10 cellular contexts compared by ENCODE assay signal in the genomic region with DNA sequence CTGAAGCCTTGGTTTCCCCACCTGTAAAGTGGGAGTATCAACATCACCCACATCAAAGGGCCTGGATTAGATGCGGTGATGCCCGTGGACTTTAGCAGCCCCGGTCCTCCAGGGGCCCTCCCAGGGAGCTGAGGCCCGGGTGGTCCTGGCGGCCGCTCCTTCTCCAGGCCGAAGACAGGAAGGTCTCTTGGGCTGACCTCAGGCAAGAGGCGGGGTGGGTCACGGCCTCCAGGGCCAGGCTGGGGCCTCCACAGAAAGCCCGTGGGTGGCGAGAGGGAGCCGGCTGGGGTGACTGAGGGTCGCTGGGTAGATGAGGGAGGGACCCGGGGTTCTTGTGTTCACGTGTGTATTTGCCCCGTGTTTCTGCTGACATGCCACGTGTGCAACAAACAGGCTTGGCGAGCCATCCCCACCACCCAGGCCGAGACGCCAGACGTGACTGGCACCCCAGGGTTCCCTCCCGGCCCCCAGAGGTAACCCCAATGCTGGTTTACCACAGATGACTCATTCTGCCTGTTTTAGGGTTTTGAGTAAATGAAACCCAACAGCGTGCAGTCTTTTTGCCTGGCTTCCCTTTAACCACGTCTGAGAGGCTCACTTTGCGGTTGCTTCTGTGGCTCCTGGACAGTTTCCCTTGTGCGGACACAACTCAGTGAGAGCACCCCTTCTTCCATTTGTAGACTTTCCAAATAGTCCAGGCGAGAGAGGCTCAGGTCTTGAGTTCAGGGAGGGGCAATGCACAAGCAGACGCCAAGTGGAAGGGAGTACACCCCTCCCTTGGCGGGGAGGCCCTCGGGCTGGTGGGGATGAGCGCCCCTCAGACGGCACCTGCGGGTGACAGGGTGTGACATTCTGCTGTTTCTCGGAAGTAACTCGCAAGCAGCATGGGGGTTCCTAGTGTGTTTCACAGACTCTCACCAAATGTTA. TPM values are rescaled to one million over a fixed set of nuclear protein-coding genes. Genes with fewer than 3 reads are reported as not detected.
A peak's percentile ranks its signal among the peaks of the same experiment; 100 is the strongest.
DNase-seq lines count a peak whose midpoint lies in the region; ATAC-seq and TF ChIP-seq lines count a peak whose summit lies in the region.
"Had no signal": no experiment of that assay in that cellular context is flagged by ENCODE, and none has a peak within 500 bp of the region (broad histone marks: within the 10 kb centered on the region; RNA-seq: fewer than 3 reads in every experiment).

No MANE protein-coding gene starts in this region.

- H3K27ac Mint-ChIP-seq in activated CD4-positive, alpha-beta memory T cell treated with anti-CD3 and anti-CD28 coated beads for 36 hours = no peak overlapping the region

- H3K27ac ChIP-seq in thoracic aorta (no peak overlapping the region), brain microvascular endothelial cell (no peak overlapping the region)
- H3K27ac ChIP-seq: 22Rv1, thyroid gland had no signal

- no peaks in the 10 kb centered on the region for H3K27me3 ChIP-seq in thoracic aorta (replicated peaks; ENCODE audit: insufficient read depth)
- no peaks in the 10 kb centered on the region for H3K27me3 ChIP-seq in brain microvascular endothelial cell (replicated peaks)
- H3K27me3 ChIP-seq: thyroid gland had no signal

- H3K9me3 ChIP-seq in thoracic aorta = no peaks in the 10 kb centered on the region
- H3K9me3 ChIP-seq: thyroid gland had no signal

- intact Hi-C loops in activated CD4-positive, alpha-beta memory T cell treated with anti-CD3 and anti-CD28 coated beads for 36 hours (cut with micrococcal nuclease) = no loop called here

- peaks cover 12 to 52% of the 10 kb centered on the region in 2 donors for H3K4me1 ChIP-seq in thoracic aorta (ENCODE audit: control insufficient read depth in 1 of 2, low read depth in 2 of 2)

- CTCF ChIA-PET in activated CD4-positive, alpha-beta memory T cell treated with anti-CD3 and anti-CD28 coated beads for 36 hours (lab: Charles Lee) = no interaction called here

- POLR2A ChIA-PET in activated CD4-positive, alpha-beta memory T cell treated with anti-CD3 and anti-CD28 coated beads for 36 hours (lab: Charles Lee) = no interaction called here

- no peak for DNase-seq in activated CD4-positive, CD25-positive, alpha-beta regulatory T cell (lab: John Stamatoyannopoulos, UW)
- DNase-seq in activated CD4-positive, alpha-beta memory T cell treated with anti-CD3 and anti-CD28 coated beads for 36 hours = peak; percentile 63
- DNase-seq in islet precursor cell (peak; percentile 37), thoracic aorta (ENCODE audit: low spot score) (peak; percentile 0), DMS53 (lab: John Stamatoyannopoulos, UW) (no peak), brain microvascular endothelial cell (no peak)
- DNase-seq: thyroid gland had no signal

- H3K36me3 Mint-ChIP-seq in activated CD4-positive, alpha-beta memory T cell treated with anti-CD3 and anti-CD28 coated beads for 36 hours = no peaks in the 10 kb centered on the region

- no peaks in the 10 kb centered on the region for H3K36me3 ChIP-seq in thoracic aorta
- no peaks in the 10 kb centered on the region for H3K36me3 ChIP-seq in brain microvascular endothelial cell (replicated peaks)
- H3K36me3 ChIP-seq: thyroid gland had no signal

- no peak overlapping the region for H3K4me3 ChIP-seq in thoracic aorta
- no peak overlapping the region for H3K4me3 ChIP-seq in brain microvascular endothelial cell (ENCODE audit: low read depth, low read length)
- H3K4me3 ChIP-seq: thyroid gland had no signal

- H3K4me1 Mint-ChIP-seq in activated CD4-positive, alpha-beta memory T cell treated with anti-CD3 and anti-CD28 coated beads for 36 hours (ENCODE audit: low read depth) = peaks cover 10% of the 10 kb centered on the region

- peaks cover 12% of the 10 kb centered on the region for H3K27me3 Mint-ChIP-seq in activated CD4-positive, alpha-beta memory T cell treated with anti-CD3 and anti-CD28 coated beads for 36 hours

- H3K9me3 Mint-ChIP-seq in activated CD4-positive, alpha-beta memory T cell treated with anti-CD3 and anti-CD28 coated beads for 36 hours = no peaks in the 10 kb centered on the region

- peak; percentile 41 to 89 for ATAC-seq in activated CD4-positive, CD25-positive, alpha-beta regulatory T cell treated with anti-CD3 and anti-CD28 coated beads, Interleukin-2, amount 50 U/mL, for 24 hours
- no peak for ATAC-seq in thoracic aorta (ENCODE audit: insufficient number of reproducible peaks, low FRiP score, low read depth)
- no peak for ATAC-seq in HG02870 (IDR thresholded peaks at IDR 0.05; ENCODE audit: unreplicated experiment)

- in situ Hi-C loops in brain microvascular endothelial cell (cut with HindIII; ENCODE audit: low pct_ligation_motif_present, low sequenced_read_pairs) = no loop called here

- no peak overlapping the region for H3K4me3 Mint-ChIP-seq in activated CD4-positive, alpha-beta memory T cell treated with anti-CD3 and anti-CD28 coated beads for 36 hours

- no peak for TF ChIP-seq CTCF in thoracic aorta (IDR thresholded peaks at IDR 0.05)
- TF ChIP-seq CTCF in brain microvascular endothelial cell (IDR thresholded peaks at IDR 0.05; ENCODE audit: low read depth, low read length, missing control alignments) = no peak

RNA-seq across cellular contexts. Expression of a gene that starts 42.9 kb away (rescaled TPM):
- 1 to 10 TPM; 1.5 to 1.8 TPM for total RNA-seq in activated CD4-positive, alpha-beta memory T cell treated with anti-CD3 and anti-CD28 coated beads for 36 hours
- 1 to 10 TPM; 1.1 TPM for total RNA-seq in thoracic aorta

Comparison
In these comparisons a context has a peak if more than half of its experiments do, and no peak if none do; other contexts are left out.
1. ATAC-seq: peak in activated CD4-positive, CD25-positive, alpha-beta regulatory T cell treated with anti-CD3 and anti-CD28 coated beads, Interleukin-2, amount 50 U/mL, for 24 hours (2 of 2); none in thoracic aorta (single experiment) and HG02870 (single experiment).
2. DNase-seq: peak in activated CD4-positive, alpha-beta memory T cell treated with anti-CD3 and anti-CD28 coated beads for 36 hours (single experiment), islet precursor cell (single experiment) and thoracic aorta (single experiment); none in activated CD4-positive, CD25-positive, alpha-beta regulatory T cell (0 of 4), DMS53 (single experiment) and brain microvascular endothelial cell (single experiment).